Comparison of ENCODE assay signal across 27 cellular contexts in genomic region chr10:71632896-71633600, GRCh38.
"Had no signal": no experiment of that assay in that cellular context is flagged by ENCODE, and none has a peak within 500 bp of the region (broad histone marks: within the 10 kb centered on the region; RNA-seq: fewer than 3 reads in every experiment).

No MANE protein-coding gene starts in this region.

- H3K4me1 ChIP-seq: uterus had no signal

- H3K27ac ChIP-seq: adrenal gland, body of pancreas, right lobe of liver, thoracic aorta, uterus had no signal

- H3K27me3 ChIP-seq: adrenal gland, body of pancreas, right lobe of liver, uterus had no signal

- H3K27ac Mint-ChIP-seq: activated naive CD8-positive, alpha-beta T cell treated with anti-CD3 and anti-CD28 coated beads for 36 hours; activated T-cell treated with anti-CD3 and anti-CD28 coated beads, Interleukin-2, amount 50 U/mL, for 72 hours; immature natural killer cell; stimulated activated effector memory CD8-positive, alpha-beta T cell treated with anti-CD3 and anti-CD28 coated beads, Interleukin-12 subunit alpha, Interleukin-12 subunit beta, amount 100 ng/mL, for 72 hours; stimulated activated naive CD8-positive, alpha-beta T cell treated with anti-CD3 and anti-CD28 coated beads, Interleukin-15, Interleukin-2, amounts not matched to agents 100 ng/mL and 50 ng/mL, for 24 hours; T-helper 2 cell treated with Interferon-gamma antibody and Interleukin-4, amounts not matched to agents 5 μg/mL and 100 μg/mL, for 36 hours had no signal

- H3K9me3 Mint-ChIP-seq: activated naive CD8-positive, alpha-beta T cell treated with anti-CD3 and anti-CD28 coated beads for 36 hours; activated T-cell treated with anti-CD3 and anti-CD28 coated beads, Interleukin-2, amount 50 U/mL, for 72 hours; immature natural killer cell; stimulated activated effector memory CD8-positive, alpha-beta T cell treated with anti-CD3 and anti-CD28 coated beads, Interleukin-12 subunit alpha, Interleukin-12 subunit beta, amount 100 ng/mL, for 72 hours; stimulated activated naive CD8-positive, alpha-beta T cell treated with anti-CD3 and anti-CD28 coated beads, Interleukin-15, Interleukin-2, amounts not matched to agents 100 ng/mL and 50 ng/mL, for 24 hours; T-helper 2 cell treated with Interferon-gamma antibody and Interleukin-4, amounts not matched to agents 5 μg/mL and 100 μg/mL, for 36 hours had no signal

- H3K4me1 Mint-ChIP-seq: activated naive CD8-positive, alpha-beta T cell treated with anti-CD3 and anti-CD28 coated beads for 36 hours had no signal

- H3K9me3 ChIP-seq: adrenal gland, body of pancreas, right lobe of liver, thoracic aorta, uterus had no signal

- DNase-seq: activated CD4-positive, alpha-beta T cell treated with anti-CD3 and anti-CD28 coated beads for 4 hours; activated CD4-positive, alpha-beta T cell treated with anti-CD3 and anti-CD28 coated beads, Interleukin-2, amount 50 U/mL, for 4 hours; activated naive CD4-positive, alpha-beta T cell treated with Interleukin-2 at 50 U/mL for 16 hours; activated naive CD8-positive, alpha-beta T cell treated with anti-CD3 and anti-CD28 coated beads for 36 hours; activated T-cell treated with anti-CD3 and anti-CD28 coated beads for 4 hours; activated T-cell treated with anti-CD3 and anti-CD28 coated beads, Interleukin-2, amount 50 U/mL, for 72 hours; adrenal gland; aorta; body of pancreas; dermis blood vessel endothelial cell; effector CD8-positive, alpha-beta T cell; foreskin fibroblast; head of caudate nucleus; hippocampal formation; immature natural killer cell; midbrain; naive thymus-derived CD4-positive, alpha-beta T cell; occipital lobe; right lobe of liver; stimulated activated CD4-positive, alpha-beta T cell treated with anti-CD3 and anti-CD28 coated beads, Interleukin-4, amount 100 ng/mL, for 24 hours; trophoblast cell; uterus had no signal

- H3K27me3 Mint-ChIP-seq: activated naive CD8-positive, alpha-beta T cell treated with anti-CD3 and anti-CD28 coated beads for 36 hours; stimulated activated naive CD8-positive, alpha-beta T cell treated with anti-CD3 and anti-CD28 coated beads, Interleukin-15, Interleukin-2, amounts not matched to agents 100 ng/mL and 50 ng/mL, for 24 hours had no signal

- H3K4me3 ChIP-seq: adrenal gland, body of pancreas, right lobe of liver, thoracic aorta, uterus had no signal

- H3K36me3 Mint-ChIP-seq: activated naive CD8-positive, alpha-beta T cell treated with anti-CD3 and anti-CD28 coated beads for 36 hours; immature natural killer cell; naive thymus-derived CD4-positive, alpha-beta T cell; stimulated activated effector memory CD8-positive, alpha-beta T cell treated with anti-CD3 and anti-CD28 coated beads, Interleukin-12 subunit alpha, Interleukin-12 subunit beta, amount 100 ng/mL, for 72 hours had no signal

- H3K36me3 ChIP-seq: adrenal gland, right lobe of liver, thoracic aorta, uterus had no signal

- H3K4me3 Mint-ChIP-seq: activated naive CD8-positive, alpha-beta T cell treated with anti-CD3 and anti-CD28 coated beads for 36 hours; activated T-cell treated with anti-CD3 and anti-CD28 coated beads, Interleukin-2, amount 50 U/mL, for 72 hours; immature natural killer cell; naive thymus-derived CD4-positive, alpha-beta T cell; stimulated activated effector memory CD8-positive, alpha-beta T cell treated with anti-CD3 and anti-CD28 coated beads, Interleukin-12 subunit alpha, Interleukin-12 subunit beta, amount 100 ng/mL, for 72 hours; stimulated activated naive CD8-positive, alpha-beta T cell treated with anti-CD3 and anti-CD28 coated beads, Interleukin-15, Interleukin-2, amounts not matched to agents 100 ng/mL and 50 ng/mL, for 24 hours; T-helper 2 cell treated with Interferon-gamma antibody and Interleukin-4, amounts not matched to agents 5 μg/mL and 100 μg/mL, for 36 hours had no signal

- FAIRE-seq: colon had no signal
